Comparison of ENCODE assay signal across 8 cellular contexts in genomic region chrX:149631293-149632165, GRCh38. TPM values are rescaled to one million over a fixed set of nuclear protein-coding genes. Genes with fewer than 3 reads are reported as not detected.
A peak's percentile ranks its signal among the peaks of the same experiment; 100 is the strongest.
DNase-seq lines count a peak whose midpoint lies in the region; ATAC-seq and TF ChIP-seq lines count a peak whose summit lies in the region.

Gene TMEM185A (minus strand): TSS chrX:149631792. CDS start chrX:149631580, 212 bp downstream.

- H3K9me2 ChIP-seq in SU-DHL-6 (replicated peaks; ENCODE audit: insufficient read depth, low read length), result no peaks in the 10 kb centered on the region

- H2AFZ ChIP-seq in SU-DHL-6 (ENCODE audit: low read depth, low read length, severe bottlenecking), result peak within 1 kb of the TSS; percentile 82

- intact Hi-C loops in heart left ventricle (cut with DNase I), result loop anchor here in 1 of 10 donors (10.0 kb wide), 1 partner anchor 67 kb away; no protein-coding TSS in a partner anchor
- intact Hi-C loops in upper lobe of right lung (cut with DNase I), result no loop called here

- peak within 1 kb of the TSS; percentile 64 for H3K9ac ChIP-seq in SU-DHL-6 (ENCODE audit: low read length)

- no peaks in the 10 kb centered on the region for H3K27me3 Mint-ChIP-seq in activated naive CD8-positive, alpha-beta T cell treated with anti-CD3 and anti-CD28 coated beads for 36 hours
- peaks cover 17% of the 10 kb centered on the region for H3K27me3 Mint-ChIP-seq in progenitor cell of endocrine pancreas

- no peaks in the 10 kb centered on the region for H3F3A ChIP-seq in SU-DHL-6 (ENCODE audit: insufficient read depth)

- no peaks in the 10 kb centered on the region for H3K9me3 ChIP-seq in SU-DHL-6 (ENCODE audit: insufficient read depth, low read length)
- no peaks in the 10 kb centered on the region for H3K9me3 ChIP-seq in heart left ventricle
- H3K9me3 ChIP-seq in upper lobe of right lung, result no peaks in the 10 kb centered on the region

- no peak for TF ChIP-seq POLR2A in heart left ventricle (IDR thresholded peaks at IDR 0.05)

- no peaks in the 10 kb centered on the region for H3K9me3 Mint-ChIP-seq in activated naive CD8-positive, alpha-beta T cell treated with anti-CD3 and anti-CD28 coated beads for 36 hours
- H3K9me3 Mint-ChIP-seq in progenitor cell of endocrine pancreas (ENCODE audit: low read depth), result peaks cover 11% of the 10 kb centered on the region

- peak within 1 kb of the TSS; percentile 78 for H3K27ac Mint-ChIP-seq in activated naive CD8-positive, alpha-beta T cell treated with anti-CD3 and anti-CD28 coated beads for 36 hours
- peak within 1 kb of the TSS; percentile 88 for H3K27ac Mint-ChIP-seq in progenitor cell of endocrine pancreas

- H4K20me1 ChIP-seq in SU-DHL-6 (ENCODE audit: low read depth, low read length), result no peaks in the 10 kb centered on the region; the same call in 1 of the 2 replicates

- peak within 1 kb of the TSS; percentile 73 for H3K4me2 ChIP-seq in SU-DHL-6 (ENCODE audit: low read depth, low read length, poor library complexity, severe bottlenecking)

- no peaks in the 10 kb centered on the region for H3K36me3 Mint-ChIP-seq in activated naive CD8-positive, alpha-beta T cell treated with anti-CD3 and anti-CD28 coated beads for 36 hours
- H3K36me3 Mint-ChIP-seq in progenitor cell of endocrine pancreas (ENCODE audit: insufficient read depth), result no peaks in the 10 kb centered on the region

- H3K27ac ChIP-seq in SU-DHL-6 (ENCODE audit: low read depth, low read length), result no peak within 1 kb of the TSS
- H3K27ac ChIP-seq in heart left ventricle, result peak within 1 kb of the TSS; percentile 47 to 83 (median 80)
- H3K27ac ChIP-seq in upper lobe of right lung, result peak within 1 kb of the TSS; percentile 30

- H3K36me3 ChIP-seq in H7 (replicated peaks; ENCODE audit: control insufficient read depth, insufficient read depth, low read length) (no peaks in the 10 kb centered on the region), SU-DHL-6 (ENCODE audit: low read length) (no peaks in the 10 kb centered on the region), heart left ventricle (no peaks in the 10 kb centered on the region), upper lobe of right lung (no peaks in the 10 kb centered on the region)

- H3K4me3 Mint-ChIP-seq in activated naive CD8-positive, alpha-beta T cell treated with anti-CD3 and anti-CD28 coated beads for 36 hours, result peak within 1 kb of the TSS; percentile 89
- H3K4me3 Mint-ChIP-seq in progenitor cell of endocrine pancreas (ENCODE audit: low read depth), result peak within 1 kb of the TSS; percentile 92

- WGBS in heart left ventricle, 4 donors, result 0 to 37% (median 16%) methylated on average over 74 to 101 of the region's 101 CpGs

- TF ChIP-seq CTCF in SU-DHL-6 (IDR thresholded peaks at IDR 0.05; ENCODE audit: insufficient read depth, low read length, poor library complexity, severe bottlenecking) (no peak), heart left ventricle (IDR thresholded peaks at IDR 0.05) (no peak), progenitor cell of endocrine pancreas (IDR thresholded peaks at IDR 0.05; ENCODE audit: unreplicated experiment) (no peak), upper lobe of right lung (IDR thresholded peaks at IDR 0.05) (no peak)

- peaks cover 32% of the 10 kb centered on the region for H3K4me1 Mint-ChIP-seq in activated naive CD8-positive, alpha-beta T cell treated with anti-CD3 and anti-CD28 coated beads for 36 hours
- H3K4me1 Mint-ChIP-seq in progenitor cell of endocrine pancreas (ENCODE audit: low read depth), result peaks cover 32% of the 10 kb centered on the region

- H3K79me2 ChIP-seq in SU-DHL-6 (ENCODE audit: insufficient read depth, low read length), result no peaks in the 10 kb centered on the region

- ATAC-seq in heart left ventricle (peak; percentile 33 to 85 (median 80)), upper lobe of right lung (peak; percentile 95)

- H3K27me3 ChIP-seq in H7 (ENCODE audit: control insufficient read depth, insufficient read depth, low read length) (peaks cover 17% of the 10 kb centered on the region), SU-DHL-6 (ENCODE audit: low read length) (no peaks in the 10 kb centered on the region), heart left ventricle (no peaks in the 10 kb centered on the region), upper lobe of right lung (no peaks in the 10 kb centered on the region)

- DNase-seq in GM03348 (ENCODE audit: low spot score) (peak; percentile 86), H7 (peak; percentile 90), M059J (ENCODE audit: low read depth) (peak; percentile 67), heart left ventricle (peak; percentile 66 to 85 (median 80)), progenitor cell of endocrine pancreas (ENCODE audit: low spot score, unreplicated experiment) (peak; percentile 54), upper lobe of right lung (peak; percentile 86)
- peak; percentile 81 for DNase-seq in activated naive CD8-positive, alpha-beta T cell treated with anti-CD3 and anti-CD28 coated beads for 36 hours

- peaks cover 0 to 26% (median 10%) of the 10 kb centered on the region in 12 donors for H3K4me1 ChIP-seq in heart left ventricle
- H3K4me1 ChIP-seq in upper lobe of right lung, result no peaks in the 10 kb centered on the region

- H3K4me3 ChIP-seq in H7 (ENCODE audit: insufficient read depth, low read depth, low read length) (peak within 1 kb of the TSS; percentile 91), SU-DHL-6 (ENCODE audit: insufficient read depth, low read length, poor library complexity, severe bottlenecking) (peak within 1 kb of the TSS; percentile 64), heart left ventricle (peak within 1 kb of the TSS; percentile 59 to 97 (median 78)), upper lobe of right lung (peak within 1 kb of the TSS; percentile 66)

RNA-seq across cellular contexts. Expression of gene TMEM185A, which starts in this region (rescaled TPM):
- total RNA-seq in H7 (2014; rRNA removed; shearing (Covaris generic)), result 30.7 and 36.1 TPM in 2 replicates
- total RNA-seq in M059J (2014; rRNA removed; shearing (Covaris generic)), result 32.7 and 38.4 TPM in 2 replicates
- 10 to 100 TPM; 13.0 to 15.2 TPM for total RNA-seq in activated naive CD8-positive, alpha-beta T cell treated with anti-CD3 and anti-CD28 coated beads for 36 hours
- 10 to 100 TPM; 25.9 to 39.2 (median 33.9) TPM for total RNA-seq in heart left ventricle
- polyA plus RNA-seq in heart left ventricle, result 10 to 100 TPM; 17.6 to 18.1 TPM
- 43.7 and 53.1 TPM in 2 replicates for total RNA-seq in progenitor cell of endocrine pancreas
- total RNA-seq in upper lobe of right lung, result 19.9 TPM
